8 cellular contexts compared by ENCODE assay signal in genomic region chr7:134432296-134433152, GRCh38.
A peak's percentile ranks its signal among the peaks of the same experiment; 100 is the strongest.
DNase-seq lines count a peak whose midpoint lies in the region; ATAC-seq and TF ChIP-seq lines count a peak whose summit lies in the region.

No MANE protein-coding gene starts in this region.

- peak; percentile 76 for TF ChIP-seq CTCF in GM13977 (IDR thresholded peaks at IDR 0.05; ENCODE audit: extremely low read depth, insufficient read depth, missing control alignments)

- DNase-seq in GM13977 (ENCODE audit: low spot score) (peak; percentile 88), NCI-H146 treated with DMSO at 0.1 percent for 48 hours (lab: John Stamatoyannopoulos, UW; ENCODE audit: unreplicated experiment) (peak; percentile 89), T-helper 9 cell (peak; percentile 41), astrocyte of the hippocampus (ENCODE audit: low read depth, low spot score) (peak; percentile 93), hippocampal formation (lab: John Stamatoyannopoulos, UW) (peak; percentile 79 to 84), retina (peak; percentile 95), NCI-H1048 (lab: John Stamatoyannopoulos, UW) (no peak)

- peak; percentile 91 for ATAC-seq in HG02884 (IDR thresholded peaks at IDR 0.05; ENCODE audit: unreplicated experiment)

- in situ Hi-C loops in GM13977 (cut with MboI; ENCODE audit: low pct_unique_long_range_greater_than_20kb, low sequenced_read_pairs, unreplicated experiment): loop anchor here (10.0 to 25.0 kb wide), 2 partner anchors 182 to 530 kb away; no protein-coding TSS in a partner anchor
